In the genomic region with DNA sequence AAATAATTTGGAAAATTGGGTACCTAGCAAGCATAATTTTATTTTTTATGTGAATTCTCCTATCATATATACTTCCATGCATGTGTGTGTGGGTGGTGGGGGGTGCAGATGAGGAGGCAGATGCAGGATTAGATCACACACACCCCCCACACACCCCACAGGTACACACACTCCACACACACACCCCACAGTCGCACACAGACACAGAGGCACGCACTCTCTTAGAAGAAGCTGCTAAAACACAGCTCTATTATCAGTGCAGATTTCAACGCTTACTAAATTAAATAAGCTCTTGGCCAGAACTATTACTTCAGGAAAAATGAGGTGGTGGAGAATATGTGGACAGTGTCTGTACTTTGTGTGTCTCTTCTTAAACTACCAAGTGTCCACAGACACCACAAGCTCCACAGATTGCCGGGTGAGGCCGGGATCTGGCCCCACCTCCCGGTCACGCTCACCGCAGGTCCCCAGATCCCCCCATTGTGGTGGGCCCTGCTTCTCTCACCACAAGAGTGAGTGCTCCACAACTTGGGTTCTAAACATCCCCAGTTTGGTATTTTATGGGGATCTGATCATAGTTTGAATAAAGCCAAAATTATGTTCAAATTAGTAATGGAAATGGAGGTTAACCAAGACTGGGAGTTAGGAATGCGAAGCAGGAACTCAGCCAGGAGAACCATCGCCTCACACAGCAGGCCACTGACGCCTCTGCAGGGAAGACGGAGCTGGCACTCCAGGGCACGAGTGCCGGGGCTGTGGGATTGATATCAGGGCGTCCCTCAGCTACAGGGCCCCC, we compare ENCODE assay signal across 15 cellular contexts.
DNase-seq lines count a peak whose midpoint lies in the region; ATAC-seq and TF ChIP-seq lines count a peak whose summit lies in the region.
"Had no signal": no experiment of that assay in that cellular context is flagged by ENCODE, and none has a peak within 500 bp of the region (broad histone marks: within the 10 kb centered on the region; RNA-seq: fewer than 3 reads in every experiment).

No MANE protein-coding gene starts in this region.

- H3K4me1 ChIP-seq in fibroblast of lung (ENCODE audit: control insufficient read depth, extremely low read depth, insufficient read depth, low read length), result no peaks in the 10 kb centered on the region
- H3K4me1 ChIP-seq in aorta (ENCODE audit: control insufficient read depth in 1 of 2, insufficient read depth in 2 of 2, low read length in 2 of 2), result no peaks in the 10 kb centered on the region
- H3K4me1 ChIP-seq in foreskin keratinocyte, result no peaks in the 10 kb centered on the region

- H3K9me3 ChIP-seq in fibroblast of lung (ENCODE audit: control insufficient read depth, insufficient read depth, low read depth, low read length) (no peaks in the 10 kb centered on the region), aorta (ENCODE audit: control insufficient read depth, low read length) (no peaks in the 10 kb centered on the region)
- H3K9me3 ChIP-seq: colonic mucosa, mucosa of descending colon had no signal

- H2AFZ ChIP-seq in fibroblast of lung (ENCODE audit: low read length), result no peak overlapping the region

- H3K4me2 ChIP-seq in fibroblast of lung (ENCODE audit: extremely low read depth, insufficient read depth, low read length), result no peak overlapping the region

- no peaks in the 10 kb centered on the region for H3K79me2 ChIP-seq in fibroblast of lung (ENCODE audit: control insufficient read depth, insufficient read depth, low read length)

- H4K20me1 ChIP-seq in fibroblast of lung (ENCODE audit: control insufficient read depth, extremely low read depth, insufficient read depth, low read length), result no peaks in the 10 kb centered on the region

- ATAC-seq in aorta (ENCODE audit: low FRiP score), result no peak
- no peak for ATAC-seq in foreskin keratinocyte
- ATAC-seq: HCT116; stimulated activated naive B cell treated with anti-CD40 and anti-IgM and Interleukin-4, amounts not matched to agents 10 μg/mL and 1 μg/mL and 100 μg/mL, for 72 hours had no signal

- peak overlapping the region; percentile 35 for H3K27ac ChIP-seq in fibroblast of lung (ENCODE audit: insufficient read depth, low read length)
- peak overlapping the region in 1 of 2 donors; percentile 64 for H3K27ac ChIP-seq in aorta (ENCODE audit: low read depth in 1 of 2, low read length in 2 of 2)
- H3K27ac ChIP-seq in foreskin keratinocyte, result no peak overlapping the region
- H3K27ac ChIP-seq: colonic mucosa had no signal

- peaks cover 17% of the 10 kb centered on the region for H3K36me3 ChIP-seq in fibroblast of lung (ENCODE audit: control insufficient read depth, insufficient read depth, low read length)
- no peaks in the 10 kb centered on the region for H3K36me3 ChIP-seq in aorta (ENCODE audit: control insufficient read depth in 1 of 2, insufficient read depth in 2 of 2, low read length in 1 of 2)
- H3K36me3 ChIP-seq: colonic mucosa had no signal

- peak; percentile 64 for DNase-seq in M059J (ENCODE audit: low read depth)
- peak; percentile 61 to 90 for DNase-seq in fibroblast of lung (ENCODE audit: low read depth in 2 of 2)
- peak; percentile 41 for DNase-seq in myocyte (ENCODE audit: low read depth)
- peak; percentile 56 to 81 for DNase-seq in aorta
- DNase-seq in foreskin keratinocyte, result no peak
- no peak for DNase-seq in NCI-H1048 (lab: John Stamatoyannopoulos, UW)
- DNase-seq in NK-92 (lab: John Stamatoyannopoulos, UW; ENCODE audit: unreplicated experiment), result no peak
- DNase-seq: activated CD8-positive, alpha-beta memory T cell treated with anti-CD3 and anti-CD28 coated beads, Interleukin-2, amount 50 U/mL, for 4 hours; CD8-positive, alpha-beta memory T cell; retina; stimulated activated CD4-positive, alpha-beta T cell treated with anti-CD3 and anti-CD28 coated beads, Interleukin-4, amount 100 ng/mL, for 4 hours; stimulated activated naive B cell treated with anti-CD40 and anti-IgM and Interleukin-4, amounts not matched to agents 10 μg/mL and 1 μg/mL and 100 μg/mL, for 72 hours had no signal

- H3K27me3 ChIP-seq in fibroblast of lung (ENCODE audit: control insufficient read depth, insufficient read depth, low read length) (no peaks in the 10 kb centered on the region), aorta (ENCODE audit: control insufficient read depth in 1 of 2, insufficient read depth in 2 of 2, low read length in 1 of 2) (no peaks in the 10 kb centered on the region), foreskin keratinocyte (no peaks in the 10 kb centered on the region)
- H3K27me3 ChIP-seq: colonic mucosa had no signal

- intact Hi-C loops in aorta (cut with DNase I), result no loop called here

- 32 to 33% methylated on average over 15 of the region's 15 CpGs for WGBS in aorta, 2 donors

- TF ChIP-seq CTCF in fibroblast of lung (conservative IDR thresholded peaks at IDR 0.05 in 1 of 2, IDR thresholded peaks at IDR 0.05 in 1 of 2; ENCODE audit: low read depth in 1 of 2, low read length in 2 of 2) (no peak), foreskin keratinocyte (conservative IDR thresholded peaks at IDR 0.05) (no peak)

- H3K9ac ChIP-seq in fibroblast of lung (ENCODE audit: insufficient read depth, low read length), result no peak overlapping the region

- H3K4me3 ChIP-seq in fibroblast of lung (replicated peaks in 1 of 4; ENCODE audit: control extremely low read depth in 1 of 4, insufficient read depth in 1 of 4, low read depth in 3 of 4, low read length in 4 of 4) (no peak overlapping the region), aorta (ENCODE audit: low read length in 2 of 2) (no peak overlapping the region)
- H3K4me3 ChIP-seq: colonic mucosa, mucosa of descending colon had no signal

Comparison
In these comparisons a context has a peak if more than half of its experiments do, and no peak if none do; other contexts are left out.
1. DNase-seq: peak in M059J (single experiment), fibroblast of lung (2 of 2), myocyte (single experiment) and aorta (2 of 2); none in foreskin keratinocyte (0 of 2), NCI-H1048 (single experiment) and NK-92 (single experiment).